Comparison of ENCODE assay signal across 14 cellular contexts in genomic region chr10:26554246-26554645, GRCh38.
"Had no signal": no experiment of that assay in that cellular context is flagged by ENCODE, and none has a peak within 500 bp of the region (broad histone marks: within the 10 kb centered on the region; RNA-seq: fewer than 3 reads in every experiment).

No MANE protein-coding gene starts in this region.

- H3K9me3 ChIP-seq: uterus had no signal

- DNase-seq: activated CD4-positive, alpha-beta T cell treated with anti-CD3 and anti-CD28 coated beads, Interleukin-2, amount 50 U/mL, for 4 hours; anterior cingulate cortex; hippocampal formation; kidney glomerular epithelial cell; posterior cingulate gyrus; stimulated activated CD4-positive, alpha-beta T cell treated with anti-CD3 and anti-CD28 coated beads, Interleukin-1b, Interleukin-23, amount 100 ng/mL, for 48 hours; stimulated activated naive CD8-positive, alpha-beta T cell treated with anti-CD3 and anti-CD28 coated beads, Interleukin-15, Interleukin-2, amounts not matched to agents 100 U/mL and 50 U/mL, for 24 hours; uterus had no signal

- H3K27ac ChIP-seq: breast epithelium, right atrium auricular region, uterus had no signal

- ATAC-seq: activated CD4-positive, CD25-positive, alpha-beta regulatory T cell treated with anti-CD3 and anti-CD28 coated beads, Interleukin-2, amount 50 U/mL, for 24 hours; activated naive CD4-positive, alpha-beta T cell treated with anti-CD3 and anti-CD28 coated beads, Interleukin-2, amount 50 U/mL, for 72 hours; esophagus mucosa; stimulated activated naive CD8-positive, alpha-beta T cell treated with anti-CD3 and anti-CD28 coated beads, Interleukin-15, Interleukin-2, amounts not matched to agents 100 U/mL and 50 U/mL, for 24 hours had no signal

- H3K36me3 ChIP-seq: breast epithelium, right atrium auricular region, uterus had no signal

- H3K27me3 ChIP-seq: breast epithelium, right atrium auricular region, uterus had no signal

- H3K4me3 ChIP-seq: breast epithelium, right atrium auricular region, uterus had no signal

- H3K4me1 ChIP-seq: breast epithelium, uterus had no signal

- H3K27ac Mint-ChIP-seq: activated T-helper 2 cell treated with anti-CD3 and anti-CD28 coated beads, Interferon-gamma antibody, Interleukin-2, Interleukin-4, amounts not matched to agents 10 μg/mL and 5 μg/mL and 100 μg/mL, durations not matched to agents 14 hours and 24 hours and 36 hours had no signal
